Comparison of ENCODE assay signal across 9 cellular contexts in the genomic region with DNA sequence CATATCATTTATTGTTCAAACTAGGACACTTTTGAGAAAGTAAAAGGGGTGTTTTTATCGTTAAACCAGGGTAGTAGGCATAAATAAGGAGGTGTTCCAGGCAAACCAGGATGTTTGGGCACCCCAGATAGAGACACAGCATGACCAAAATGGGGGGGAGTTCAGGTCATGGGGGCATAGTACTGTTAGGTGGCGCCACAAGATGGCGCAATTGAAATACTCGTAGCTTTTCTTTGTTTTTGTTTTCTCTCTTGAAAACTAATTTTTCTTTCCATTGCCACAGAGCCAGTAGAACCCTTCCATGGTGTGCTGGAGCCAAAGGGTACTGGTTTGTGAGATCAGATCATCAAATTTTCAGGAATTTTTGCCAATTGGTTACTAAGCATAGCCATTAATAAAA.
DNase-seq lines count a peak whose midpoint lies in the region; TF ChIP-seq lines count a peak whose summit lies in the region.
"Had no signal": no experiment of that assay in that cellular context is flagged by ENCODE, and none has a peak within 500 bp of the region (broad histone marks: within the 10 kb centered on the region; RNA-seq: fewer than 3 reads in every experiment).

No MANE protein-coding gene starts in this region.

- intact Hi-C loops in dorsolateral prefrontal cortex (cut with DNase I): loop anchor here (5.0 to 10.0 kb wide), 8 partner anchors 57 to 660 kb away; a partner anchor contains a TSS
- intact Hi-C loops in posterior cingulate gyrus (cut with DNase I): loop anchor here (2.0 to 10.0 kb wide), 3 partner anchors 162 to 453 kb away; no protein-coding TSS in a partner anchor

- H3K79me2 ChIP-seq in osteoblast (ENCODE audit: insufficient read depth, low read length): no peaks in the 10 kb centered on the region

- H3K36me3 ChIP-seq in osteoblast (ENCODE audit: insufficient read depth, low read length): no peaks in the 10 kb centered on the region
- H3K36me3 ChIP-seq: SJCRH30 had no signal

- H2AFZ ChIP-seq in osteoblast (ENCODE audit: low read length): no peak overlapping the region

- DNase-seq in Caki2 (ENCODE audit: low read depth) (peak; percentile 13), T follicular helper cell (ENCODE audit: low read depth) (peak; percentile 15), dorsolateral prefrontal cortex (no peak), osteoblast (ENCODE audit: insufficient read length, low spot score, missing footprints) (peak; percentile 56), GM19238 (ENCODE audit: insufficient read length, low spot score) (no peak), posterior cingulate gyrus (no peak), HuH-7 (ENCODE audit: low spot score) (no peak)
- DNase-seq in Jurkat, Clone E6-1 (ENCODE audit: low read depth, low spot score): peak; percentile 54

- H3K27me3 ChIP-seq in dorsolateral prefrontal cortex (peaks cover 0 to 87% (median 36%) of the 10 kb centered on the region in 45 donors), osteoblast (ENCODE audit: insufficient read depth, low read length) (peaks cover under 1% of the 10 kb centered on the region)
- H3K27me3 ChIP-seq: SJCRH30 had no signal

- no peak overlapping the region for H3K4me3 ChIP-seq in Jurkat, Clone E6-1 (ENCODE audit: low read length)
- no peak overlapping the region for H3K4me3 ChIP-seq in dorsolateral prefrontal cortex
- H3K4me3 ChIP-seq in osteoblast (ENCODE audit: insufficient read depth, low read length): no peak overlapping the region
- H3K4me3 ChIP-seq: SJCRH30 had no signal

- H3K9me3 ChIP-seq in osteoblast (ENCODE audit: low read depth, low read length): no peaks in the 10 kb centered on the region
- H3K9me3 ChIP-seq: SJCRH30 had no signal

- peak in 55 of 56 donors; percentile 15 to 66 (median 44) for TF ChIP-seq CTCF in dorsolateral prefrontal cortex (IDR thresholded peaks at IDR 0.05 in 54 of 56, conservative IDR thresholded peaks at IDR 0.05 in 2 of 56; ENCODE audit: low read depth in 1 of 56, partially characterized antibody in 56 of 56)
- TF ChIP-seq CTCF in osteoblast (IDR thresholded peaks at IDR 0.05; ENCODE audit: extremely low read depth, low read depth, low read length): peak; percentile 59

- in situ Hi-C loops in Caki2 (cut with HindIII; ENCODE audit: low pct_unique_long_range_greater_than_20kb, low sequenced_read_pairs): no loop called here

- H3K4me2 ChIP-seq in osteoblast (ENCODE audit: insufficient read depth, low read length): peak overlapping the region; percentile 55

- H3K27ac ChIP-seq in dorsolateral prefrontal cortex: peak overlapping the region in 14 of 59 donors; percentile 9 to 57 (median 34)
- peak overlapping the region; percentile 29 for H3K27ac ChIP-seq in osteoblast (ENCODE audit: low read depth, low read length)
- H3K27ac ChIP-seq: SJCRH30 had no signal

- H3K4me1 ChIP-seq in osteoblast (ENCODE audit: insufficient read depth, low read length): peaks cover 21% of the 10 kb centered on the region
- H3K4me1 ChIP-seq: SJCRH30 had no signal

- no peaks in the 10 kb centered on the region for H4K20me1 ChIP-seq in osteoblast (ENCODE audit: insufficient read depth, low read length)

Comparison
In these comparisons a context has a peak if more than half of its experiments do, and no peak if none do; other contexts are left out.
1. DNase-seq: peak in Caki2 (single experiment), Jurkat, Clone E6-1 (single experiment), T follicular helper cell (single experiment) and osteoblast (single experiment); none in dorsolateral prefrontal cortex (0 of 10), GM19238 (single experiment), posterior cingulate gyrus (0 of 10) and HuH-7 (single experiment).